10 cellular contexts compared by ENCODE assay signal in genomic region chr1:203797216-203797615, GRCh38. TPM values are rescaled to one million over a fixed set of nuclear protein-coding genes. Genes with fewer than 3 reads are reported as not detected.
DNase-seq lines count a peak whose midpoint lies in the region; FAIRE-seq and TF ChIP-seq lines count a peak whose summit lies in the region.
"Had no signal": no experiment of that assay in that cellular context is flagged by ENCODE, and none has a peak within 500 bp of the region (broad histone marks: within the 10 kb centered on the region; RNA-seq: fewer than 3 reads in every experiment).

No MANE protein-coding gene starts in this region.

- FAIRE-seq in GM12891 (lab: Jason Lieb, UNC), result no peak

- H3K4me3 ChIP-seq in BLaER1 treated with 17β-estradiol and CSF1 and Interleukin-3, amounts not matched to agents 10 nM and 100 nM, result peak overlapping the region; percentile 74 to 89 (median 84); a peak in 19 of 20 replicates
- peak overlapping the region; percentile 92 for H3K4me3 ChIP-seq in coronary artery

- peaks cover 29 to 60% (median 55%) of the 10 kb centered on the region in 11 experiments for H4K20me1 ChIP-seq in BLaER1 treated with 17β-estradiol and CSF1 and Interleukin-3, amounts not matched to agents 10 nM and 100 nM

- no peak overlapping the region for H3K27ac Mint-ChIP-seq in nephron progenitor cell

- H3K4me1 ChIP-seq in BLaER1 treated with 17β-estradiol and CSF1 and Interleukin-3, amounts not matched to agents 10 nM and 100 nM, result peaks cover 19 to 59% (median 29%) of the 10 kb centered on the region in 10 experiments

- H3K27me3 Mint-ChIP-seq in nephron progenitor cell (ENCODE audit: low read depth, poor library complexity), result peaks cover 2% of the 10 kb centered on the region

- H3K4me1 Mint-ChIP-seq in nephron progenitor cell, result peaks cover 29% of the 10 kb centered on the region

- peak overlapping the region in 9 of 11 experiments; percentile 88 to 98 (median 95); a peak in 14 of 22 replicates for H3K9ac ChIP-seq in BLaER1 treated with 17β-estradiol and CSF1 and Interleukin-3, amounts not matched to agents 10 nM and 100 nM

- intact Hi-C loops in posterior cingulate gyrus (cut with DNase I), result loop anchor here (5.0 kb wide), 1 partner anchor 65 kb away; the partner anchor contains the start of gene SNRPE

- peaks cover 55% of the 10 kb centered on the region for H3K9me3 Mint-ChIP-seq in nephron progenitor cell

- peak overlapping the region in 7 of 11 experiments; percentile 93 to 98 (median 96); a peak in 9 of 22 replicates for H3K27ac ChIP-seq in BLaER1 treated with 17β-estradiol and CSF1 and Interleukin-3, amounts not matched to agents 10 nM and 100 nM
- H3K27ac ChIP-seq in coronary artery (no peak overlapping the region), caudate nucleus (ENCODE audit: low read depth, low read length) (no peak overlapping the region)

- peak overlapping the region; percentile 64 to 98 (median 88) for H3K4me2 ChIP-seq in BLaER1 treated with 17β-estradiol and CSF1 and Interleukin-3, amounts not matched to agents 10 nM and 100 nM

- H3K36me3 ChIP-seq in BLaER1 treated with 17β-estradiol and CSF1 and Interleukin-3, amounts not matched to agents 10 nM and 100 nM, result peaks cover 36 to 57% (median 52%) of the 10 kb centered on the region in 11 experiments
- H3K36me3 ChIP-seq: thyroid gland had no signal

- peaks cover 0 to 45% (median 34%) of the 10 kb centered on the region in 11 experiments; a peak in 18 of 22 replicates for H3K9me3 ChIP-seq in BLaER1 treated with 17β-estradiol and CSF1 and Interleukin-3, amounts not matched to agents 10 nM and 100 nM (replicated peaks in 1 of 11)
- H3K9me3 ChIP-seq: thyroid gland had no signal

- TF ChIP-seq CTCF in coronary artery (IDR thresholded peaks at IDR 0.05), result no peak
- TF ChIP-seq CTCF in nephron progenitor cell (IDR thresholded peaks at IDR 0.05), result no peak

- H3K4me3 Mint-ChIP-seq in nephron progenitor cell, result peak overlapping the region; percentile 95

- peaks cover 69% of the 10 kb centered on the region for H3K36me3 Mint-ChIP-seq in nephron progenitor cell (ENCODE audit: low read depth)

- no peaks in the 10 kb centered on the region for H3K27me3 ChIP-seq in BLaER1 treated with 17β-estradiol and CSF1 and Interleukin-3, amounts not matched to agents 10 nM and 100 nM
- H3K27me3 ChIP-seq: thyroid gland had no signal

- TF ChIP-seq POLR2A in GM12891 (IDR thresholded peaks at IDR 0.05; ENCODE audit: low read depth, low read length), result no peak

- DNase-seq in LHCN-M2 (ENCODE audit: low read depth), result peak; percentile 81
- DNase-seq in coronary artery (ENCODE audit: low spot score), result no peak
- DNase-seq in nephron progenitor cell, result no peak
- DNase-seq in posterior cingulate gyrus, result no peak
- no peak for DNase-seq in SK-N-DZ (ENCODE audit: low spot score)
- DNase-seq in caudate nucleus (lab: John Stamatoyannopoulos, UW), result no peak
- DNase-seq in GM12891 (ENCODE audit: insufficient read length, low spot score), result no peak
- DNase-seq: OCI-M1 had no signal

TF ChIP-seq in GM12891, 5 proteins besides CTCF, POLR2A, EP300 and RAD21:
- no peak for TF ChIP-seq SPI1 (IDR thresholded peaks at IDR 0.05; ENCODE audit: low read depth, low read length)
- TF ChIP-seq POU2F2 (IDR thresholded peaks at IDR 0.05; ENCODE audit: low read depth, low read length), result no peak
- TF ChIP-seq PAX5 (IDR thresholded peaks at IDR 0.05; ENCODE audit: insufficient read depth, low read length, severe bottlenecking), result no peak
- no peak for TF ChIP-seq POLR2AphosphoS5 (IDR thresholded peaks at IDR 0.05; ENCODE audit: low read depth, low read length)
- TF ChIP-seq TAF1 (IDR thresholded peaks at IDR 0.05; ENCODE audit: low read depth, low read length), result no peak

RNA-seq across cellular contexts. Expression of gene ZBED6, which starts 1.8 kb away (rescaled TPM):
- total RNA-seq in LHCN-M2 (2014; rRNA removed), result 8.2 and 10.5 TPM in 2 replicates
- polyA plus RNA-seq in LHCN-M2 (2012), result 2.1 TPM
- polyA plus RNA-seq in SK-N-DZ (2014; cell fraction: cytosol; rRNA removed), result 1.8 and 2.8 TPM in 2 replicates
- polyA plus RNA-seq in SK-N-DZ (2014; cell fraction: nucleus; rRNA removed), result 1.3 and 1.5 TPM in 2 replicates
- polyA plus RNA-seq in GM12891 (2012; ENCODE audit: low read depth, missing spikeins), result 1.7 TPM

RNA-seq across cellular contexts. Expression of gene ZC3H11A, which starts 1.8 kb away (rescaled TPM):
- 60.5 and 68.9 TPM in 2 replicates for total RNA-seq in LHCN-M2 (2014; rRNA removed)
- polyA plus RNA-seq in LHCN-M2 (2012), result 20.5 TPM
- polyA plus RNA-seq in SK-N-DZ (2014; cell fraction: cytosol; rRNA removed), result 76.0 and 87.5 TPM in 2 replicates
- polyA plus RNA-seq in SK-N-DZ (2014; cell fraction: nucleus; rRNA removed), result 128 and 161 TPM in 2 replicates
- 53.7 TPM for polyA plus RNA-seq in GM12891 (2012; ENCODE audit: low read depth, missing spikeins)

RNA-seq across cellular contexts. Expression of gene LAX1, which starts 32.2 kb away (rescaled TPM):
- total RNA-seq in LHCN-M2 (2014; rRNA removed), result not detected in 2 replicates
- polyA plus RNA-seq in LHCN-M2 (2012), result not detected
- not detected in 2 replicates for polyA plus RNA-seq in SK-N-DZ (2014; cell fraction: cytosol; rRNA removed)
- polyA plus RNA-seq in SK-N-DZ (2014; cell fraction: nucleus; rRNA removed), result not detected in 2 replicates
- 4.3 TPM for polyA plus RNA-seq in GM12891 (2012; ENCODE audit: low read depth, missing spikeins)

Comparison
In these comparisons a context has a peak if more than half of its experiments do, and no peak if none do; other contexts are left out.
1. H3K27ac ChIP-seq: peak in BLaER1 treated with 17β-estradiol and CSF1 and Interleukin-3, amounts not matched to agents 10 nM and 100 nM (7 of 11); none in coronary artery (0 of 2) and caudate nucleus (single experiment).